9 cellular contexts compared by ENCODE assay signal in genomic region chrX:155216940-155217450, GRCh38. TPM values are rescaled to one million over a fixed set of nuclear protein-coding genes. Genes with fewer than 3 reads are reported as not detected.
A peak's percentile ranks its signal among the peaks of the same experiment; 100 is the strongest.
DNase-seq lines count a peak whose midpoint lies in the region; ATAC-seq, FAIRE-seq and TF ChIP-seq lines count a peak whose summit lies in the region.
"Had no signal": no experiment of that assay in that cellular context is flagged by ENCODE, and none has a peak within 500 bp of the region (broad histone marks: within the 10 kb centered on the region; RNA-seq: fewer than 3 reads in every experiment).

No MANE protein-coding gene starts in this region.

- intact Hi-C loops in esophagus muscularis mucosa (cut with DNase I), result loop anchor here (5.0 to 10.0 kb wide), 2 partner anchors 122 to 665 kb away; partner anchors contain the start of gene VAMP7

- H3K79me2 ChIP-seq in parathyroid adenoma, result peaks cover 8% of the 10 kb centered on the region

- CTCF ChIA-PET in AG04450 (lab: Charles Lee), result interaction anchor here (0.6 to 2.7 kb wide), 13 partner anchors 9 to 396 kb away, joined by 3 to 35 read pairs (median 4); partner anchors contain the start of genes SPRY3 and TMLHE

- H3K9ac ChIP-seq in parathyroid adenoma, result no peak overlapping the region

- TF ChIP-seq CTCF in AG04450 (IDR thresholded peaks at IDR 0.05; ENCODE audit: low read depth, low read length), result no peak
- no peak for TF ChIP-seq CTCF in esophagus muscularis mucosa (IDR thresholded peaks at IDR 0.05)
- no peak for TF ChIP-seq CTCF in parathyroid adenoma (IDR thresholded peaks at IDR 0.05)

- H3K36me3 ChIP-seq in SJCRH30 (peaks cover 16% of the 10 kb centered on the region), esophagus muscularis mucosa (peaks cover 0 to 14% (median 0%) of the 10 kb centered on the region in 4 donors), parathyroid adenoma (ENCODE audit: control insufficient read depth, insufficient read depth, low read length) (no peaks in the 10 kb centered on the region)

- POLR2A ChIA-PET in AG04450 (lab: Yijun Ruan, JAX), result interaction anchor here (0.6 kb wide), 1 partner anchor 131 kb away, joined by 4 read pairs; no protein-coding TSS in a partner anchor

- H3K4me1 ChIP-seq in SJCRH30 (no peaks in the 10 kb centered on the region), esophagus muscularis mucosa (peaks cover 14 to 24% (median 21%) of the 10 kb centered on the region in 4 donors), parathyroid adenoma (peaks cover 9% of the 10 kb centered on the region)

- H3K4me3 ChIP-seq in AG04450 (ENCODE audit: low read depth, low read length) (peak overlapping the region; percentile 87), SJCRH30 (peak overlapping the region; percentile 84), esophagus muscularis mucosa (peak overlapping the region; percentile 65 to 83 (median 76)), parathyroid adenoma (ENCODE audit: low read depth, low read length) (peak overlapping the region; percentile 79)

- 37% methylated on average over 11 of the region's 11 CpGs for WGBS in esophagus muscularis mucosa

- peak; percentile 17 for FAIRE-seq in GM12892 (lab: Jason Lieb, UNC)

- H3K27me3 ChIP-seq in AG04450 (ENCODE audit: control insufficient read depth, insufficient read depth, low read length) (no peaks in the 10 kb centered on the region), SJCRH30 (no peaks in the 10 kb centered on the region), esophagus muscularis mucosa (no peaks in the 10 kb centered on the region), parathyroid adenoma (ENCODE audit: control insufficient read depth, insufficient read depth, low read length) (no peaks in the 10 kb centered on the region)

- H3K27ac ChIP-seq in AG04450 (ENCODE audit: low read depth, low read length) (no peak overlapping the region), SJCRH30 (peak overlapping the region; percentile 87), esophagus muscularis mucosa (replicated peaks in 1 of 4) (peak overlapping the region; percentile 88 to 93 (median 91)), parathyroid adenoma (peak overlapping the region; percentile 90)

- H3K9me3 ChIP-seq in AG04450 (ENCODE audit: control insufficient read depth, insufficient read depth, low read length), result no peaks in the 10 kb centered on the region
- no peaks in the 10 kb centered on the region for H3K9me3 ChIP-seq in SJCRH30 (replicated peaks)
- no peaks in the 10 kb centered on the region for H3K9me3 ChIP-seq in esophagus muscularis mucosa
- no peaks in the 10 kb centered on the region for H3K9me3 ChIP-seq in parathyroid adenoma (ENCODE audit: control insufficient read depth, low read length)

- no peak for ATAC-seq in HG02798 (IDR thresholded peaks at IDR 0.05; ENCODE audit: poor library complexity, unreplicated experiment)

- TF ChIP-seq EP300 in esophagus muscularis mucosa (IDR thresholded peaks at IDR 0.05), result no peak

- peak overlapping the region; percentile 97 for H2AFZ ChIP-seq in parathyroid adenoma

- no peak for TF ChIP-seq POLR2A in GM12892 (IDR thresholded peaks at IDR 0.05; ENCODE audit: low read depth, low read length)
- TF ChIP-seq POLR2A in esophagus muscularis mucosa (IDR thresholded peaks at IDR 0.05; ENCODE audit: low read depth), result no peak

- H3K4me2 ChIP-seq in parathyroid adenoma (ENCODE audit: low read length), result peak overlapping the region; percentile 65

- DNase-seq in AG04450 (ENCODE audit: low read depth, low spot score), result no peak
- no peak for DNase-seq in GM12892 (ENCODE audit: insufficient read length)
- peak in 1 of 2 experiments; percentile 9 for DNase-seq in SJCRH30
- DNase-seq in esophagus muscularis mucosa (ENCODE audit: extremely low spot score), result no peak
- no peak for DNase-seq in D341Med (ENCODE audit: low spot score)
- DNase-seq in GOT3 (lab: John Stamatoyannopoulos, UW), result no peak

RNA-seq across cellular contexts. Expression of gene VBP1, which starts 0.7 kb away (rescaled TPM):
- 46.7 and 61.4 TPM in 2 replicates for polyA plus RNA-seq in AG04450 (2011; rRNA removed)
- polyA minus RNA-seq in AG04450 (2011; rRNA and poly(A)+ RNA removed), result 7.9 and 12.6 TPM in 2 replicates
- 101 TPM for polyA plus RNA-seq in GM12892 (2012; ENCODE audit: missing spikeins)
- 106 and 118 TPM in 2 replicates for total RNA-seq in SJCRH30 (2014; rRNA removed; shearing (Covaris generic))
- 10 to 100 TPM; 26.5 to 41.5 (median 37.7) TPM for total RNA-seq in esophagus muscularis mucosa

RNA-seq across cellular contexts. Expression of gene RAB39B, which starts 47.3 kb away (rescaled TPM):
- polyA plus RNA-seq in AG04450 (2011; rRNA removed), result 0.94 and 1.0 TPM in 2 replicates
- 0.46 and 0.70 TPM in 2 replicates for polyA minus RNA-seq in AG04450 (2011; rRNA and poly(A)+ RNA removed)
- 3.6 TPM for polyA plus RNA-seq in GM12892 (2012; ENCODE audit: missing spikeins)
- total RNA-seq in SJCRH30 (2014; rRNA removed; shearing (Covaris generic)), result 0.34 and 0.56 TPM in 2 replicates
- under 1 TPM in 3 of 4 donors, not detected in 1; 0.50 to 0.98 (median 0.84) TPM for total RNA-seq in esophagus muscularis mucosa
- total RNA-seq: pulmonary artery endothelial cell had no signal
